Comparison of ENCODE assay signal across 1 cellular context in the genomic region with DNA sequence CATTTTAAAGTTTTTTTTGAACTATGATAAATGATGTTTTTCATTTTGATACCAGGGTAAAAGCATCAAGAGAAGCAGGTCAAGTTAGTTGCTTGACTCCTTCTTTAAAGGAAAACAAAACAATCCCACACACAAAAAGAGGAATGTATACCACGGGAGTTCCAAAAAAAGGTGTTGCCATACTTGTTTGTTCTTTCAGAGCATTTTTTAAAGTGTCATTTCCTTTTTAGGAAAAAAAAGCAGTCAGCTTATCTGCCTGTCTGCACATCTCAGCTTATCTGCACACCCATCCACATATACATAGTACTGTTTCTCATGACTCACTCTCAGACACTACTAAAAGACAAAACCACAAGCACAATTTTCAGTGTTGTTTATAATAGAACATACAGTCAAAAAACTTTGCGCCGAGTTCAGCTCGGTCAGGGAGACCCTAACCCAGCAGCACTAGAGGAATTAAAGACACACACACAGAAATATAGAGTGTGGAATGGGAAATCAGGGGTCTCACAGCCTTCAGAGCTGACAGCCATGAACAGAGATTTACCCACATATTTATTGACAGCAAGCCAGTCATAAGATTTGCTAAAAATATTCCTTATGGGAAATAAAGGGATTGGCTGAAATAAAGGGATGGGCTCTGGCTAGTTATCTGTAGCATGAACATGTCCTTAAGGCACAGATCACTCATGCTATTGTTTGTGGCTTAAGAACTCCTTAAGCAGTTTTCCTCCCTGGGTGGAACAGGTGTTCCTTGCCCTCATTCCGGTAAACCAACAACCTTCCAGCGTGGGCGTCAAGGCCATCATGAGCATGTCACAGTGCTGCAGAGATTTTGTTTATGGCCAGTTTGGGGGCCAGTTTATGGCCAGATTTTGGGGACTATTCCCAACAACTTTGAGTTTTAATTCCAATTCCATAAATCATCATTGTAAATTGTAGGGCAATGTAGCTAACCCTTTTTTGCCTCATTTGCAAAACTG.
TF ChIP-seq lines count a peak whose summit lies in the region.

No MANE protein-coding gene starts in this region.

TF ChIP-seq in K562, 482 proteins besides CTCF, POLR2A, EP300 and RAD21 (continued from another document and continues in another):
- TF ChIP-seq ATF4 (CRISPR knock-in tag; IDR thresholded peaks at IDR 0.05) (no peak), ERF (CRISPR knock-in tag; IDR thresholded peaks at IDR 0.05) (no peak), HNRNPH1 (optimal IDR thresholded peaks at IDR 0.05; ENCODE audit: low read depth, low read length) (no peak), NR1H2 (CRISPR knock-in tag; IDR thresholded peaks at IDR 0.05) (no peak), HDAC1 (IDR thresholded peaks at IDR 0.05) (peak in 1 of 2 experiments; percentile 67; a peak in 2 of 4 replicates), VEZF1 (CRISPR knock-in tag; IDR thresholded peaks at IDR 0.05) (peak; percentile 37; the same call in 1 of the 2 replicates), ESRRA (IDR thresholded peaks at IDR 0.05; ENCODE audit: borderline replicate concordance, low read depth) (peak; percentile 86; the same call in 1 of the 2 replicates), ZNF583 (CRISPR knock-in tag; IDR thresholded peaks at IDR 0.05) (no peak), JUN (IDR thresholded peaks at IDR 0.05; ENCODE audit: borderline replicate concordance, low read depth, low read length) (peak; percentile 90), JUN (CRISPR knock-in tag; IDR thresholded peaks at IDR 0.05; ENCODE audit: borderline replicate concordance) (no peak), KDM1A (IDR thresholded peaks at IDR 0.05) (peak; percentile 91 to 95), ZNF124 (CRISPR knock-in tag; IDR thresholded peaks at IDR 0.05) (no peak), YY1 (IDR thresholded peaks at IDR 0.05; ENCODE audit: borderline replicate concordance in 1 of 3, control insufficient read depth in 1 of 3, extremely low read depth in 1 of 3, insufficient read depth in 3 of 3, insufficient read length in 1 of 3, insufficient replicate concordance in 2 of 3, low read depth in 1 of 3, low read length in 2 of 3) (no peak), NFRKB (IDR thresholded peaks at IDR 0.05; ENCODE audit: low read depth) (peak; percentile 67), TAL1 (IDR thresholded peaks at IDR 0.05) (peak; percentile 91), ZNF75A (CRISPR knock-in tag; IDR thresholded peaks at IDR 0.05) (no peak), NEUROD1 (IDR thresholded peaks at IDR 0.05; ENCODE audit: borderline replicate concordance, low read depth, low read length, partially characterized antibody) (peak; percentile 86), ETV1 (tag; conservative IDR thresholded peaks at IDR 0.05; ENCODE audit: low read depth) (peak; percentile 20; the same call in 1 of the 2 replicates), MCM5 (IDR thresholded peaks at IDR 0.05; ENCODE audit: low read depth) (no peak), NELFE (IDR thresholded peaks at IDR 0.05; ENCODE audit: insufficient read depth, insufficient read length) (no peak), SRSF9 (IDR thresholded peaks at IDR 0.05; ENCODE audit: borderline replicate concordance, low read depth, low read length) (no peak), ZNF589 (CRISPR knock-in tag; IDR thresholded peaks at IDR 0.05; ENCODE audit: low read depth) (no peak; the same call in 1 of the 2 replicates), GMEB1 (CRISPR knock-in tag; IDR thresholded peaks at IDR 0.05) (peak; percentile 35; the same call in 1 of the 2 replicates), GTF2F1 (IDR thresholded peaks at IDR 0.05; ENCODE audit: low read depth, low read length) (no peak), STAG1 (CRISPR knock-in tag; IDR thresholded peaks at IDR 0.05; ENCODE audit: borderline replicate concordance) (no peak), ZNF197 (CRISPR knock-in tag; IDR thresholded peaks at IDR 0.05; ENCODE audit: low read depth) (no peak), MBD2 (IDR thresholded peaks at IDR 0.05; ENCODE audit: borderline replicate concordance, low read depth) (peak; percentile 55; the same call in 1 of the 2 replicates), RB1 (IDR thresholded peaks at IDR 0.05; ENCODE audit: low read depth) (no peak), RBM17 (IDR thresholded peaks at IDR 0.05; ENCODE audit: borderline replicate concordance, low read depth, low read length) (no peak), TEAD2 (tag; IDR thresholded peaks at IDR 0.05) (no peak), RBM15 (IDR thresholded peaks at IDR 0.05; ENCODE audit: insufficient read depth, low read length) (no peak), HCFC1 (IDR thresholded peaks at IDR 0.05; ENCODE audit: low read depth, low read length) (no peak), NR2C1 (IDR thresholded peaks at IDR 0.05) (no peak; the same call in 1 of the 2 replicates), NR2C1 (tag; IDR thresholded peaks at IDR 0.05) (no peak), THRB (CRISPR knock-in tag; conservative IDR thresholded peaks at IDR 0.05) (peak; percentile 37; the same call in 1 of the 2 replicates), SMARCE1 (IDR thresholded peaks at IDR 0.05) (peak; percentile 98)
- TF ChIP-seq, protein P1, sequence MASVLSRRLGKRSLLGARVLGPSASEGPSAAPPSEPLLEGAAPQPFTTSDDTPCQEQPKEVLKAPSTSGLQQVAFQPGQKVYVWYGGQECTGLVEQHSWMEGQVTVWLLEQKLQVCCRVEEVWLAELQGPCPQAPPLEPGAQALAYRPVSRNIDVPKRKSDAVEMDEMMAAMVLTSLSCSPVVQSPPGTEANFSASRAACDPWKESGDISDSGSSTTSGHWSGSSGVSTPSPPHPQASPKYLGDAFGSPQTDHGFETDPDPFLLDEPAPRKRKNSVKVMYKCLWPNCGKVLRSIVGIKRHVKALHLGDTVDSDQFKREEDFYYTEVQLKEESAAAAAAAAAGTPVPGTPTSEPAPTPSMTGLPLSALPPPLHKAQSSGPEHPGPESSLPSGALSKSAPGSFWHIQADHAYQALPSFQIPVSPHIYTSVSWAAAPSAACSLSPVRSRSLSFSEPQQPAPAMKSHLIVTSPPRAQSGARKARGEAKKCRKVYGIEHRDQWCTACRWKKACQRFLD (CRISPR knock-in tag; IDR thresholded peaks at IDR 0.05), result no peak
- TF ChIP-seq, protein P2, sequence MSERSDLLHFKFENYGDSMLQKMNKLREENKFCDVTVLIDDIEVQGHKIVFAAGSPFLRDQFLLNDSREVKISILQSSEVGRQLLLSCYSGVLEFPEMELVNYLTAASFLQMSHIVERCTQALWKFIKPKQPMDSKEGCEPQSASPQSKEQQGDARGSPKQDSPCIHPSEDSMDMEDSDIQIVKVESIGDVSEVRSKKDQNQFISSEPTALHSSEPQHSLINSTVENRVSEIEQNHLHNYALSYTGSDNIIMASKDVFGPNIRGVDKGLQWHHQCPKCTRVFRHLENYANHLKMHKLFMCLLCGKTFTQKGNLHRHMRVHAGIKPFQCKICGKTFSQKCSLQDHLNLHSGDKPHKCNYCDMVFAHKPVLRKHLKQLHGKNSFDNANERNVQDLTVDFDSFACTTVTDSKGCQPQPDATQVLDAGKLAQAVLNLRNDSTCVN (CRISPR knock-in tag; IDR thresholded peaks at IDR 0.05), result 0 out of 2 replicates have a peak, but pooled peaks have one; percentile 18
- TF ChIP-seq, protein P3, sequence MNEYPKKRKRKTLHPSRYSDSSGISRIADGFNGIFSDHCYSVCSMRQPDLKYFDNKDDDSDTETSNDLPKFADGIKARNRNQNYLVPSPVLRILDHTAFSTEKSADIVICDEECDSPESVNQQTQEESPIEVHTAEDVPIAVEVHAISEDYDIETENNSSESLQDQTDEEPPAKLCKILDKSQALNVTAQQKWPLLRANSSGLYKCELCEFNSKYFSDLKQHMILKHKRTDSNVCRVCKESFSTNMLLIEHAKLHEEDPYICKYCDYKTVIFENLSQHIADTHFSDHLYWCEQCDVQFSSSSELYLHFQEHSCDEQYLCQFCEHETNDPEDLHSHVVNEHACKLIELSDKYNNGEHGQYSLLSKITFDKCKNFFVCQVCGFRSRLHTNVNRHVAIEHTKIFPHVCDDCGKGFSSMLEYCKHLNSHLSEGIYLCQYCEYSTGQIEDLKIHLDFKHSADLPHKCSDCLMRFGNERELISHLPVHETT (CRISPR knock-in tag; conservative IDR thresholded peaks at IDR 0.05 in 1 of 2, IDR thresholded peaks at IDR 0.05 in 1 of 2), result 0 out of 4 replicates have a peak, but pooled peaks of 1 of the 2 experiments have one; percentile 7
- TF ChIP-seq, protein P4, sequence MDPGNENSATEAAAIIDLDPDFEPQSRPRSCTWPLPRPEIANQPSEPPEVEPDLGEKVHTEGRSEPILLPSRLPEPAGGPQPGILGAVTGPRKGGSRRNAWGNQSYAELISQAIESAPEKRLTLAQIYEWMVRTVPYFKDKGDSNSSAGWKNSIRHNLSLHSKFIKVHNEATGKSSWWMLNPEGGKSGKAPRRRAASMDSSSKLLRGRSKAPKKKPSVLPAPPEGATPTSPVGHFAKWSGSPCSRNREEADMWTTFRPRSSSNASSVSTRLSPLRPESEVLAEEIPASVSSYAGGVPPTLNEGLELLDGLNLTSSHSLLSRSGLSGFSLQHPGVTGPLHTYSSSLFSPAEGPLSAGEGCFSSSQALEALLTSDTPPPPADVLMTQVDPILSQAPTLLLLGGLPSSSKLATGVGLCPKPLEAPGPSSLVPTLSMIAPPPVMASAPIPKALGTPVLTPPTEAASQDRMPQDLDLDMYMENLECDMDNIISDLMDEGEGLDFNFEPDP (CRISPR knock-in tag; IDR thresholded peaks at IDR 0.05), result no peak
- TF ChIP-seq, protein P5, sequence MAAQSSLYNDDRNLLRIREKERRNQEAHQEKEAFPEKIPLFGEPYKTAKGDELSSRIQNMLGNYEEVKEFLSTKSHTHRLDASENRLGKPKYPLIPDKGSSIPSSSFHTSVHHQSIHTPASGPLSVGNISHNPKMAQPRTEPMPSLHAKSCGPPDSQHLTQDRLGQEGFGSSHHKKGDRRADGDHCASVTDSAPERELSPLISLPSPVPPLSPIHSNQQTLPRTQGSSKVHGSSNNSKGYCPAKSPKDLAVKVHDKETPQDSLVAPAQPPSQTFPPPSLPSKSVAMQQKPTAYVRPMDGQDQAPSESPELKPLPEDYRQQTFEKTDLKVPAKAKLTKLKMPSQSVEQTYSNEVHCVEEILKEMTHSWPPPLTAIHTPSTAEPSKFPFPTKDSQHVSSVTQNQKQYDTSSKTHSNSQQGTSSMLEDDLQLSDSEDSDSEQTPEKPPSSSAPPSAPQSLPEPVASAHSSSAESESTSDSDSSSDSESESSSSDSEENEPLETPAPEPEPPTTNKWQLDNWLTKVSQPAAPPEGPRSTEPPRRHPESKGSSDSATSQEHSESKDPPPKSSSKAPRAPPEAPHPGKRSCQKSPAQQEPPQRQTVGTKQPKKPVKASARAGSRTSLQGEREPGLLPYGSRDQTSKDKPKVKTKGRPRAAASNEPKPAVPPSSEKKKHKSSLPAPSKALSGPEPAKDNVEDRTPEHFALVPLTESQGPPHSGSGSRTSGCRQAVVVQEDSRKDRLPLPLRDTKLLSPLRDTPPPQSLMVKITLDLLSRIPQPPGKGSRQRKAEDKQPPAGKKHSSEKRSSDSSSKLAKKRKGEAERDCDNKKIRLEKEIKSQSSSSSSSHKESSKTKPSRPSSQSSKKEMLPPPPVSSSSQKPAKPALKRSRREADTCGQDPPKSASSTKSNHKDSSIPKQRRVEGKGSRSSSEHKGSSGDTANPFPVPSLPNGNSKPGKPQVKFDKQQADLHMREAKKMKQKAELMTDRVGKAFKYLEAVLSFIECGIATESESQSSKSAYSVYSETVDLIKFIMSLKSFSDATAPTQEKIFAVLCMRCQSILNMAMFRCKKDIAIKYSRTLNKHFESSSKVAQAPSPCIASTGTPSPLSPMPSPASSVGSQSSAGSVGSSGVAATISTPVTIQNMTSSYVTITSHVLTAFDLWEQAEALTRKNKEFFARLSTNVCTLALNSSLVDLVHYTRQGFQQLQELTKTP (IDR thresholded peaks at IDR 0.05; ENCODE audit: low read depth in 1 of 2, partially characterized antibody in 2 of 2), result peak in 1 of 2 experiments; percentile 83
- TF ChIP-seq, protein P6, sequence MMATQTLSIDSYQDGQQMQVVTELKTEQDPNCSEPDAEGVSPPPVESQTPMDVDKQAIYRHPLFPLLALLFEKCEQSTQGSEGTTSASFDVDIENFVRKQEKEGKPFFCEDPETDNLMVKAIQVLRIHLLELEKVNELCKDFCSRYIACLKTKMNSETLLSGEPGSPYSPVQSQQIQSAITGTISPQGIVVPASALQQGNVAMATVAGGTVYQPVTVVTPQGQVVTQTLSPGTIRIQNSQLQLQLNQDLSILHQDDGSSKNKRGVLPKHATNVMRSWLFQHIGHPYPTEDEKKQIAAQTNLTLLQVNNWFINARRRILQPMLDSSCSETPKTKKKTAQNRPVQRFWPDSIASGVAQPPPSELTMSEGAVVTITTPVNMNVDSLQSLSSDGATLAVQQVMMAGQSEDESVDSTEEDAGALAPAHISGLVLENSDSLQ (IDR thresholded peaks at IDR 0.05), result peak; percentile 75
